Comparison of ENCODE assay signal across 2 cellular contexts in the genomic region with DNA sequence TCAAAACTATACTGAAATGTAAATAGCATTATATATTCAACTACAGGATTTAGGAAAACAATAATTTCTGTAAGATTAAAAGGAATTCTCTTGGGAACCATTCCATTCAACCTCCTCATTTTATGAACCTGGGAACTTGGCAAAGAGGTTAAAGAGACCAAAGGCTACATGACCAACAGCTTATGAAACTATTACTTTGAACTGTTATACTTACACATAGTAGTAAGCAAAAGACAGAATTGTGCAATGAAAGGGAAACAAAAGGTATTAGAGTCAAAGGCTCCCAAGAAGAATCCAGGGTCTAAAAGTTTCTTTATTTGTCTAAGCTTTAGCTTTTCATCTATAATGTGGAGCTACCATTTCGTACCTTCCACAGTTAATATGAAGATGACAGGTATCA.
TF ChIP-seq lines count a peak whose summit lies in the region.

No MANE protein-coding gene starts in this region.

TF ChIP-seq in GM12878, 131 proteins besides CTCF, POLR2A, EP300 and RAD21 (continues in another document):
- TF ChIP-seq EGR1 (IDR thresholded peaks at IDR 0.05; ENCODE audit: borderline replicate concordance in 1 of 2, low read depth in 2 of 2, low read length in 2 of 2) (no peak), RBBP5 (conservative IDR thresholded peaks at IDR 0.05) (no peak), SP1 (IDR thresholded peaks at IDR 0.05; ENCODE audit: low read depth, low read length) (no peak), NR2C2 (IDR thresholded peaks at IDR 0.05; ENCODE audit: borderline replicate concordance, control insufficient read depth, insufficient read length, low read depth) (no peak), RCOR1 (conservative IDR thresholded peaks at IDR 0.05; ENCODE audit: low read depth, low read length) (no peak), RELA (IDR thresholded peaks at IDR 0.05; ENCODE audit: borderline replicate concordance, partially characterized antibody) (no peak), ATF2 (IDR thresholded peaks at IDR 0.05; ENCODE audit: low read length) (no peak), CHD2 (IDR thresholded peaks at IDR 0.05; ENCODE audit: borderline replicate concordance, low read depth, low read length) (no peak), ZNF622 (IDR thresholded peaks at IDR 0.05) (no peak), USF2 (IDR thresholded peaks at IDR 0.05; ENCODE audit: borderline replicate concordance, low read depth, low read length) (no peak), MYC (IDR thresholded peaks at IDR 0.05; ENCODE audit: insufficient read depth, insufficient read length, insufficient replicate concordance, low read length, severe bottlenecking) (no peak)
- TF ChIP-seq, protein P1, sequence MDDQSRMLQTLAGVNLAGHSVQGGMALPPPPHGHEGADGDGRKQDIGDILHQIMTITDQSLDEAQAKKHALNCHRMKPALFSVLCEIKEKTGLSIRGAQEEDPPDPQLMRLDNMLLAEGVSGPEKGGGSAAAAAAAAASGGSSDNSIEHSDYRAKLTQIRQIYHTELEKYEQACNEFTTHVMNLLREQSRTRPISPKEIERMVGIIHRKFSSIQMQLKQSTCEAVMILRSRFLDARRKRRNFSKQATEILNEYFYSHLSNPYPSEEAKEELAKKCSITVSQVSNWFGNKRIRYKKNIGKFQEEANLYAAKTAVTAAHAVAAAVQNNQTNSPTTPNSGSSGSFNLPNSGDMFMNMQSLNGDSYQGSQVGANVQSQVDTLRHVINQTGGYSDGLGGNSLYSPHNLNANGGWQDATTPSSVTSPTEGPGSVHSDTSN (IDR thresholded peaks at IDR 0.05; ENCODE audit: insufficient replicate concordance, low read depth, low read length), result no peak
- TF ChIP-seq, protein P2, sequence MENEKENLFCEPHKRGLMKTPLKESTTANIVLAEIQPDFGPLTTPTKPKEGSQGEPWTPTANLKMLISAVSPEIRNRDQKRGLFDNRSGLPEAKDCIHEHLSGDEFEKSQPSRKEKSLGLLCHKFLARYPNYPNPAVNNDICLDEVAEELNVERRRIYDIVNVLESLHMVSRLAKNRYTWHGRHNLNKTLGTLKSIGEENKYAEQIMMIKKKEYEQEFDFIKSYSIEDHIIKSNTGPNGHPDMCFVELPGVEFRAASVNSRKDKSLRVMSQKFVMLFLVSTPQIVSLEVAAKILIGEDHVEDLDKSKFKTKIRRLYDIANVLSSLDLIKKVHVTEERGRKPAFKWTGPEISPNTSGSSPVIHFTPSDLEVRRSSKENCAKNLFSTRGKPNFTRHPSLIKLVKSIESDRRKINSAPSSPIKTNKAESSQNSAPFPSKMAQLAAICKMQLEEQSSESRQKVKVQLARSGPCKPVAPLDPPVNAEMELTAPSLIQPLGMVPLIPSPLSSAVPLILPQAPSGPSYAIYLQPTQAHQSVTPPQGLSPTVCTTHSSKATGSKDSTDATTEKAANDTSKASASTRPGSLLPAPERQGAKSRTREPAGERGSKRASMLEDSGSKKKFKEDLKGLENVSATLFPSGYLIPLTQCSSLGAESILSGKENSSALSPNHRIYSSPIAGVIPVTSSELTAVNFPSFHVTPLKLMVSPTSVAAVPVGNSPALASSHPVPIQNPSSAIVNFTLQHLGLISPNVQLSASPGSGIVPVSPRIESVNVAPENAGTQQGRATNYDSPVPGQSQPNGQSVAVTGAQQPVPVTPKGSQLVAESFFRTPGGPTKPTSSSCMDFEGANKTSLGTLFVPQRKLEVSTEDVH (IDR thresholded peaks at IDR 0.05; ENCODE audit: low read depth, partially characterized antibody), result no peak
- TF ChIP-seq, protein P3, sequence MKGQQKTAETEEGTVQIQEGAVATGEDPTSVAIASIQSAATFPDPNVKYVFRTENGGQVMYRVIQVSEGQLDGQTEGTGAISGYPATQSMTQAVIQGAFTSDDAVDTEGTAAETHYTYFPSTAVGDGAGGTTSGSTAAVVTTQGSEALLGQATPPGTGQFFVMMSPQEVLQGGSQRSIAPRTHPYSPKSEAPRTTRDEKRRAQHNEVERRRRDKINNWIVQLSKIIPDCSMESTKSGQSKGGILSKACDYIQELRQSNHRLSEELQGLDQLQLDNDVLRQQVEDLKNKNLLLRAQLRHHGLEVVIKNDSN (IDR thresholded peaks at IDR 0.05; ENCODE audit: borderline replicate concordance, extremely low read length, insufficient read depth, low read depth, low read length), result no peak
- TF ChIP-seq, protein P4, sequence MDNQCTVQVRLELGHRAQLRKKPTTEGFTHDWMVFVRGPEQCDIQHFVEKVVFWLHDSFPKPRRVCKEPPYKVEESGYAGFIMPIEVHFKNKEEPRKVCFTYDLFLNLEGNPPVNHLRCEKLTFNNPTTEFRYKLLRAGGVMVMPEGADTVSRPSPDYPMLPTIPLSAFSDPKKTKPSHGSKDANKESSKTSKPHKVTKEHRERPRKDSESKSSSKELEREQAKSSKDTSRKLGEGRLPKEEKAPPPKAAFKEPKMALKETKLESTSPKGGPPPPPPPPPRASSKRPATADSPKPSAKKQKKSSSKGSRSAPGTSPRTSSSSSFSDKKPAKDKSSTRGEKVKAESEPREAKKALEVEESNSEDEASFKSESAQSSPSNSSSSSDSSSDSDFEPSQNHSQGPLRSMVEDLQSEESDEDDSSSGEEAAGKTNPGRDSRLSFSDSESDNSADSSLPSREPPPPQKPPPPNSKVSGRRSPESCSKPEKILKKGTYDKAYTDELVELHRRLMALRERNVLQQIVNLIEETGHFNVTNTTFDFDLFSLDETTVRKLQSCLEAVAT (IDR thresholded peaks at IDR 0.05), result no peak

TF ChIP-seq in neural cell, 6 proteins besides CTCF, POLR2A, EP300 and RAD21:
- no peak for TF ChIP-seq SMC3 (conservative IDR thresholded peaks at IDR 0.05; ENCODE audit: poor library complexity)
- TF ChIP-seq MXI1 (conservative IDR thresholded peaks at IDR 0.05; ENCODE audit: poor library complexity, severe bottlenecking), result no peak
- no peak for TF ChIP-seq EZH2 (IDR thresholded peaks at IDR 0.05; ENCODE audit: borderline replicate concordance, insufficient read depth, low read length, poor library complexity, severe bottlenecking)
- TF ChIP-seq POLR2AphosphoS5 (IDR thresholded peaks at IDR 0.05), result no peak
- TF ChIP-seq, protein P5, sequence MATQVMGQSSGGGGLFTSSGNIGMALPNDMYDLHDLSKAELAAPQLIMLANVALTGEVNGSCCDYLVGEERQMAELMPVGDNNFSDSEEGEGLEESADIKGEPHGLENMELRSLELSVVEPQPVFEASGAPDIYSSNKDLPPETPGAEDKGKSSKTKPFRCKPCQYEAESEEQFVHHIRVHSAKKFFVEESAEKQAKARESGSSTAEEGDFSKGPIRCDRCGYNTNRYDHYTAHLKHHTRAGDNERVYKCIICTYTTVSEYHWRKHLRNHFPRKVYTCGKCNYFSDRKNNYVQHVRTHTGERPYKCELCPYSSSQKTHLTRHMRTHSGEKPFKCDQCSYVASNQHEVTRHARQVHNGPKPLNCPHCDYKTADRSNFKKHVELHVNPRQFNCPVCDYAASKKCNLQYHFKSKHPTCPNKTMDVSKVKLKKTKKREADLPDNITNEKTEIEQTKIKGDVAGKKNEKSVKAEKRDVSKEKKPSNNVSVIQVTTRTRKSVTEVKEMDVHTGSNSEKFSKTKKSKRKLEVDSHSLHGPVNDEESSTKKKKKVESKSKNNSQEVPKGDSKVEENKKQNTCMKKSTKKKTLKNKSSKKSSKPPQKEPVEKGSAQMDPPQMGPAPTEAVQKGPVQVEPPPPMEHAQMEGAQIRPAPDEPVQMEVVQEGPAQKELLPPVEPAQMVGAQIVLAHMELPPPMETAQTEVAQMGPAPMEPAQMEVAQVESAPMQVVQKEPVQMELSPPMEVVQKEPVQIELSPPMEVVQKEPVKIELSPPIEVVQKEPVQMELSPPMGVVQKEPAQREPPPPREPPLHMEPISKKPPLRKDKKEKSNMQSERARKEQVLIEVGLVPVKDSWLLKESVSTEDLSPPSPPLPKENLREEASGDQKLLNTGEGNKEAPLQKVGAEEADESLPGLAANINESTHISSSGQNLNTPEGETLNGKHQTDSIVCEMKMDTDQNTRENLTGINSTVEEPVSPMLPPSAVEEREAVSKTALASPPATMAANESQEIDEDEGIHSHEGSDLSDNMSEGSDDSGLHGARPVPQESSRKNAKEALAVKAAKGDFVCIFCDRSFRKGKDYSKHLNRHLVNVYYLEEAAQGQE (IDR thresholded peaks at IDR 0.05; ENCODE audit: borderline replicate concordance), result no peak
- no peak for TF ChIP-seq TAF1 (IDR thresholded peaks at IDR 0.05; ENCODE audit: low read depth)
TF ChIP-seq in neural cell: peak in this region for 0.
